Comparison of ENCODE assay signal across 8 cellular contexts in genomic region chr5:74576941-74577456, GRCh38.
DNase-seq lines count a peak whose midpoint lies in the region; ATAC-seq lines count a peak whose summit lies in the region.

No MANE protein-coding gene starts in this region.

- no peaks in the 10 kb centered on the region for H3K9me3 Mint-ChIP-seq in activated naive CD4-positive, alpha-beta T cell treated with anti-CD3 and anti-CD28 coated beads for 36 hours
- H3K9me3 Mint-ChIP-seq in T-cell = no peaks in the 10 kb centered on the region

- H3K9ac ChIP-seq in subcutaneous abdominal adipose tissue (ENCODE audit: low read length in 5 of 5) = peak overlapping the region in 4 of 5 donors; percentile 1 to 66 (median 38)

- H3K36me3 ChIP-seq in subcutaneous abdominal adipose tissue (ENCODE audit: control insufficient read depth in 5 of 5, insufficient read depth in 5 of 5, low read length in 5 of 5) = no peaks in the 10 kb centered on the region

- intact Hi-C loops in activated naive CD4-positive, alpha-beta T cell treated with anti-CD3 and anti-CD28 coated beads for 36 hours (cut with micrococcal nuclease) = loop anchor here (2.0 to 10.0 kb wide), 4 partner anchors 258 to 935 kb away; partner anchors contain the start of genes ANKRD31, CERT1 and POLK
- intact Hi-C loops in left cardiac atrium (cut with DNase I) = loop anchor here in 1 of 2 donors (5.0 kb wide), 1 partner anchor 65 kb away; the partner anchor contains the start of gene ENC1

- H3K27me3 ChIP-seq in subcutaneous abdominal adipose tissue (ENCODE audit: control insufficient read depth in 5 of 5, insufficient read depth in 4 of 5, low read length in 5 of 5) = no peaks in the 10 kb centered on the region

- H3K4me1 Mint-ChIP-seq in activated naive CD4-positive, alpha-beta T cell treated with anti-CD3 and anti-CD28 coated beads for 36 hours (ENCODE audit: low read depth) = peaks cover 36% of the 10 kb centered on the region
- H3K4me1 Mint-ChIP-seq in T-cell = peaks cover 38 to 42% (median 41%) of the 10 kb centered on the region in 3 donors

- H3K4me3 Mint-ChIP-seq in activated naive CD4-positive, alpha-beta T cell treated with anti-CD3 and anti-CD28 coated beads for 36 hours = no peak overlapping the region
- peak overlapping the region; percentile 54 to 78 (median 76) for H3K4me3 Mint-ChIP-seq in T-cell

- peak overlapping the region; percentile 42 for H3K27ac ChIP-seq in subcutaneous abdominal adipose tissue (ENCODE audit: low read depth, low read length)

- POLR2A ChIA-PET in T-cell (lab: Charles Lee) = no interaction called here

- ATAC-seq in HG02884 (IDR thresholded peaks at IDR 0.05; ENCODE audit: unreplicated experiment) = peak; percentile 59
- peak; percentile 35 to 58 (median 44) for ATAC-seq in T-cell (replicated peaks in 1 of 4)
- ATAC-seq in left cardiac atrium = peak; percentile 83 to 86

- H3K36me3 Mint-ChIP-seq in activated naive CD4-positive, alpha-beta T cell treated with anti-CD3 and anti-CD28 coated beads for 36 hours (ENCODE audit: low read depth) = no peaks in the 10 kb centered on the region
- no peaks in the 10 kb centered on the region for H3K36me3 Mint-ChIP-seq in T-cell

- peak overlapping the region in 3 of 5 donors; percentile 14 to 43 (median 29) for H3K4me3 ChIP-seq in subcutaneous abdominal adipose tissue (ENCODE audit: low read depth in 1 of 5, low read length in 5 of 5)

- peaks cover 1% of the 10 kb centered on the region for H3K27me3 Mint-ChIP-seq in activated naive CD4-positive, alpha-beta T cell treated with anti-CD3 and anti-CD28 coated beads for 36 hours (ENCODE audit: low read depth)
- H3K27me3 Mint-ChIP-seq in T-cell = peaks cover 0 to 2% of the 10 kb centered on the region in 2 donors

- no peak overlapping the region for H3K27ac Mint-ChIP-seq in activated naive CD4-positive, alpha-beta T cell treated with anti-CD3 and anti-CD28 coated beads for 36 hours
- peak overlapping the region; percentile 88 to 90 for H3K27ac Mint-ChIP-seq in T-cell

- H3K9me3 ChIP-seq in subcutaneous abdominal adipose tissue (ENCODE audit: control insufficient read depth in 5 of 5, low read length in 5 of 5) = no peaks in the 10 kb centered on the region

- peak; percentile 13 for DNase-seq in activated naive CD4-positive, alpha-beta T cell treated with anti-CD3 and anti-CD28 coated beads for 36 hours
- no peak for DNase-seq in activated naive CD4-positive, alpha-beta T cell treated with Interleukin-2 at 50 U/mL for 16 hours
- DNase-seq in T-cell = peak in 2 of 34 experiments; percentile 1 to 5
- no peak for DNase-seq in left cardiac atrium
- no peak for DNase-seq in SW 1271 (lab: John Stamatoyannopoulos, UW)
- DNase-seq in cerebellar nuclear complex (lab: John Stamatoyannopoulos, UW) = no peak

- H3K4me1 ChIP-seq in subcutaneous abdominal adipose tissue (ENCODE audit: control insufficient read depth in 5 of 5, insufficient read depth in 5 of 5, low read length in 5 of 5) = peaks cover 0 to 18% (median 13%) of the 10 kb centered on the region in 5 donors

- CTCF ChIA-PET in activated naive CD4-positive, alpha-beta T cell treated with anti-CD3 and anti-CD28 coated beads for 36 hours (lab: Charles Lee) = interaction anchor here (1.0 kb wide), 1 partner anchor 56 kb away, joined by 3 read pairs; no protein-coding TSS in a partner anchor
- CTCF ChIA-PET in T-cell (lab: Charles Lee) = no interaction called here
